In genomic region chr7:5525271-5526189, GRCh38 we compare ENCODE assay signal across 8 cellular contexts. TPM values are rescaled to one million over a fixed set of nuclear protein-coding genes. Genes with fewer than 3 reads are reported as not detected.
DNase-seq lines count a peak whose midpoint lies in the region; ATAC-seq, FAIRE-seq and TF ChIP-seq lines count a peak whose summit lies in the region.

No MANE protein-coding gene starts in this region.

- H3K27ac ChIP-seq in small intestine (ENCODE audit: low read depth in 1 of 2, low read length in 1 of 2), result peak overlapping the region; percentile 17 to 83

- H3K27me3 ChIP-seq in small intestine (ENCODE audit: control insufficient read depth in 2 of 2, insufficient read depth in 2 of 2, low read length in 2 of 2), result no peaks in the 10 kb centered on the region

- H3K4me1 Mint-ChIP-seq in activated B cell treated with CpG ODN at 0.5 μM for 24 hours, result peaks cover 46% of the 10 kb centered on the region

- H3K9me3 ChIP-seq in small intestine (ENCODE audit: control insufficient read depth, low read depth), result no peaks in the 10 kb centered on the region

- TF ChIP-seq CTCF in activated B cell treated with CpG ODN at 0.5 μM for 24 hours (IDR thresholded peaks at IDR 0.05) (no peak), fibroblast of mammary gland (conservative IDR thresholded peaks at IDR 0.05; ENCODE audit: control insufficient read depth, insufficient read depth, low read depth, low read length) (no peak)

- POLR2A ChIA-PET in activated B cell treated with CpG ODN at 0.5 μM for 24 hours (lab: Charles Lee), result interaction anchor here (0.8 to 4.8 kb wide), 18 partner anchors 8 to 291 kb away, joined by 3 to 66 read pairs (median 6); no protein-coding TSS in a partner anchor

- H3K9me3 Mint-ChIP-seq in activated B cell treated with CpG ODN at 0.5 μM for 24 hours, result no peaks in the 10 kb centered on the region

- peaks cover 57% of the 10 kb centered on the region for H3K36me3 Mint-ChIP-seq in activated B cell treated with CpG ODN at 0.5 μM for 24 hours (ENCODE audit: low read depth)

- WGBS in small intestine, 3 donors, result 57 to 74% (median 58%) methylated on average over 11 of the region's 11 CpGs

- peaks cover 19% of the 10 kb centered on the region in 2 donors for H3K36me3 ChIP-seq in small intestine (ENCODE audit: control insufficient read depth in 2 of 2, insufficient read depth in 2 of 2, low read length in 2 of 2)

- no peak overlapping the region for H3K4me3 ChIP-seq in fibroblast of mammary gland (ENCODE audit: control insufficient read depth, low read depth, low read length)
- no peak overlapping the region for H3K4me3 ChIP-seq in small intestine (ENCODE audit: low read depth in 1 of 2, low read length in 2 of 2)

- CTCF ChIA-PET in activated B cell treated with CpG ODN at 0.5 μM for 24 hours (lab: Charles Lee), result interaction anchor here (1.0 to 4.5 kb wide), 5 partner anchors 30 to 168 kb away, joined by 3 to 53 read pairs (median 3); no protein-coding TSS in a partner anchor

- no peaks in the 10 kb centered on the region for H3K4me1 ChIP-seq in small intestine (ENCODE audit: control insufficient read depth in 2 of 2, insufficient read depth in 1 of 2, low read depth in 1 of 2, low read length in 1 of 2)

- intact Hi-C loops in activated B cell treated with CpG ODN at 0.5 μM for 24 hours (cut with micrococcal nuclease) (no loop called here), left colon (cut with DNase I, micrococcal nuclease) (no loop called here)

- H3K27me3 Mint-ChIP-seq in activated B cell treated with CpG ODN at 0.5 μM for 24 hours, result no peaks in the 10 kb centered on the region

- DNase-seq in Caki2 (ENCODE audit: low read depth), result peak; percentile 58
- DNase-seq in HTR-8/SVneo (ENCODE audit: insufficient read length, low spot score), result no peak
- DNase-seq in activated B cell treated with CpG ODN at 0.5 μM for 24 hours, result no peak
- DNase-seq in fibroblast of mammary gland (ENCODE audit: low read depth), result peak; percentile 56
- peak; percentile 60 for DNase-seq in small intestine
- DNase-seq in left colon, result no peak
- no peak for DNase-seq in GF-D8 (lab: John Stamatoyannopoulos, UW)

- in situ Hi-C loops in Caki2 (cut with HindIII; ENCODE audit: low pct_unique_long_range_greater_than_20kb, low sequenced_read_pairs), result no loop called here

- ATAC-seq in activated B cell treated with CpG ODN at 0.5 μM for 24 hours (ENCODE audit: low read depth) (no peak), HG02973 (IDR thresholded peaks at IDR 0.05; ENCODE audit: unreplicated experiment) (no peak), left colon (no peak)

- peak overlapping the region; percentile 80 for H3K27ac Mint-ChIP-seq in activated B cell treated with CpG ODN at 0.5 μM for 24 hours

- H3K4me3 Mint-ChIP-seq in activated B cell treated with CpG ODN at 0.5 μM for 24 hours, result peak overlapping the region; percentile 95

- FAIRE-seq in HTR-8/SVneo (lab: Jason Lieb, UNC) (peak; percentile 49), small intestine (lab: Jason Lieb, UNC) (no peak)

RNA-seq across cellular contexts. Expression of gene ACTB, which starts 4.9 kb away (rescaled TPM):
- total RNA-seq in Caki2 (2014; rRNA removed; shearing (Covaris generic); ENCODE audit: low replicate concordance), result 820 and 1,008 TPM in 2 replicates
- total RNA-seq in activated B cell treated with CpG ODN at 0.5 μM for 24 hours, result 9,258 and 9,276 TPM in 2 replicates
- 1,000 to 10,000 TPM; 3,422 to 5,487 (median 4,014) TPM for polyA plus RNA-seq in small intestine
- 1,000 to 10,000 TPM; 5,232 to 5,467 TPM for total RNA-seq in left colon

RNA-seq across cellular contexts. Expression of gene FBXL18, which starts 11.9 kb away (rescaled TPM):
- 3.2 and 3.5 TPM in 2 replicates for total RNA-seq in Caki2 (2014; rRNA removed; shearing (Covaris generic); ENCODE audit: low replicate concordance)
- total RNA-seq in activated B cell treated with CpG ODN at 0.5 μM for 24 hours (11.6 and 12.9 TPM in 2 replicates), left colon (1 to 10 TPM; 7.6 to 8.9 TPM)
- polyA plus RNA-seq in small intestine, result 1 to 10 TPM; 1.1 to 3.4 (median 1.3) TPM

Comparison
In these comparisons a context has a peak if more than half of its experiments do, and no peak if none do; other contexts are left out.
1. DNase-seq: peak in Caki2 (single experiment), fibroblast of mammary gland (single experiment) and small intestine (single experiment); none in HTR-8/SVneo (single experiment), activated B cell treated with CpG ODN at 0.5 μM for 24 hours (single experiment), left colon (0 of 2) and GF-D8 (single experiment).